10 cellular contexts compared by ENCODE assay signal in the genomic region with DNA sequence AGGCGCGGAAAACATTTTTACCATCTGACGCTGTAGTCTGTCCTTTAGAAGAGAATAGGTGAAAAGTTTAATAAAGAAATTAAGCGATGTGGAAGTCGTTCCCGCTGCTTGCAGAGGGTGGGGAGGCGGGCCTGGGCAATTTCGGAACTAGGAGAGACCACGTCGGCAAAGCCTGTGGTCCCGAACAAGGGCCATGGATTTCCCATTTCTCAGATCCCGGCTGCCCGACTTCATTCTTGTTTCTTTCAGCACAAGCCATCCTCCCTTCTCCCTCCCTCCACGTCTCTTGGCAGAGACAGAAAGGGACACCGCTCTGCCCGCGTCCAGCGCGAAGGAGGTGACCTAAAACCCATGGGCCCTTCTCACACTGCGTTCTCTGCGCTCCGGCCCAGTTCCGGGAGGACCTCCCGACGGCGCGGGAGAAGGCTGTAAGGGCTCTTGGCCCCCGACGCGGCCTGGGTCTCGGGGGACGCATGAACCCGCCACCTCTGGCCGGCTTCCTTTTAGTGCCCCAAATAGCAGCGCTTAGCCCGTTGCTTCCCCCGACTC. TPM values are rescaled to one million over a fixed set of nuclear protein-coding genes. Genes with fewer than 3 reads are reported as not detected.
DNase-seq lines count a peak whose midpoint lies in the region; ATAC-seq and TF ChIP-seq lines count a peak whose summit lies in the region.
"Had no signal": no experiment of that assay in that cellular context is flagged by ENCODE, and none has a peak within 500 bp of the region (broad histone marks: within the 10 kb centered on the region; RNA-seq: fewer than 3 reads in every experiment).

No MANE protein-coding gene starts in this region.

- no peak for ATAC-seq in HG03045 (IDR thresholded peaks at IDR 0.05; ENCODE audit: unreplicated experiment)
- ATAC-seq in GM21576 (IDR thresholded peaks at IDR 0.05; ENCODE audit: unreplicated experiment), result no peak

- TF ChIP-seq POLR2A in breast epithelium (IDR thresholded peaks at IDR 0.05) (no peak), testis (IDR thresholded peaks at IDR 0.05) (no peak)

- H3K27me3 Mint-ChIP-seq in activated CD4-positive, alpha-beta T cell treated with anti-CD3 and anti-CD28 coated beads, Interleukin-2, amount 10 ng/mL, durations not matched to agents 24 days and 14 days, result peaks cover 29% of the 10 kb centered on the region

- peak overlapping the region in 1 of 2 donors; percentile 50 for H3K27ac ChIP-seq in breast epithelium
- H3K27ac ChIP-seq in testis, result no peak overlapping the region
- H3K27ac ChIP-seq: parathyroid adenoma had no signal

- TF ChIP-seq CTCF in breast epithelium (IDR thresholded peaks at IDR 0.05) (no peak), testis (IDR thresholded peaks at IDR 0.05) (no peak)

- H3K9me3 ChIP-seq in breast epithelium (no peaks in the 10 kb centered on the region), testis (no peaks in the 10 kb centered on the region)

- intact Hi-C loops in activated CD4-positive, alpha-beta T cell treated with anti-CD3 and anti-CD28 coated beads, Interleukin-2, amount 10 ng/mL, durations not matched to agents 24 days and 14 days (cut with micrococcal nuclease), result loop anchor here (10.0 kb wide), 2 partner anchors 356 to 444 kb away; partner anchors contain the start of gene BUB1
- intact Hi-C loops in breast epithelium (cut with DNase I; ENCODE audit: low total_unique reads) (no loop called here), testis (cut with DNase I; ENCODE audit: low total_unique reads) (no loop called here)

- H3K4me3 Mint-ChIP-seq in activated CD4-positive, alpha-beta T cell treated with anti-CD3 and anti-CD28 coated beads, Interleukin-2, amount 10 ng/mL, durations not matched to agents 24 days and 14 days, result peak overlapping the region; percentile 96

- H3K4me3 ChIP-seq in breast epithelium (peak overlapping the region; percentile 20 to 90 (median 82)), testis (peak overlapping the region; percentile 25 to 77)

- 12 to 23% methylated on average over 28 to 37 of the region's 37 CpGs for WGBS in testis, 2 donors

- DNase-seq in activated CD4-positive, alpha-beta T cell treated with anti-CD3 and anti-CD28 coated beads, Interleukin-2, amount 10 ng/mL, durations not matched to agents 24 days and 14 days, result no peak
- no peak for DNase-seq in activated CD4-positive, alpha-beta T cell treated with anti-CD3 and anti-CD28 coated beads, Interleukin-2, amount 50 U/mL, for 4 hours
- DNase-seq in breast epithelium (ENCODE audit: low spot score in 2 of 2), result no peak
- DNase-seq in left kidney (ENCODE audit: low read depth, low spot score), result peak; percentile 61
- DNase-seq in testis, result no peak
- no peak for DNase-seq in activated CD4-positive, CD25-positive, alpha-beta regulatory T cell (lab: John Stamatoyannopoulos, UW)
- DNase-seq: NCI-H187 treated with DMSO at 0.1 percent for 48 hours had no signal

- H3K27me3 ChIP-seq in breast epithelium, result no peaks in the 10 kb centered on the region
- H3K27me3 ChIP-seq in testis, result no peaks in the 10 kb centered on the region

- peaks cover 24% of the 10 kb centered on the region for H3K36me3 Mint-ChIP-seq in activated CD4-positive, alpha-beta T cell treated with anti-CD3 and anti-CD28 coated beads, Interleukin-2, amount 10 ng/mL, durations not matched to agents 24 days and 14 days (ENCODE audit: low read depth)

- no peaks in the 10 kb centered on the region for H3K4me1 ChIP-seq in breast epithelium
- peaks cover 6% of the 10 kb centered on the region for H3K4me1 ChIP-seq in testis
- H3K4me1 ChIP-seq: parathyroid adenoma had no signal

- peak overlapping the region; percentile 93 for H3K27ac Mint-ChIP-seq in activated CD4-positive, alpha-beta T cell treated with anti-CD3 and anti-CD28 coated beads, Interleukin-2, amount 10 ng/mL, durations not matched to agents 24 days and 14 days

- H3K36me3 ChIP-seq in breast epithelium (no peaks in the 10 kb centered on the region), testis (ENCODE audit: low read depth, missing control alignments) (no peaks in the 10 kb centered on the region)

- H3K4me1 Mint-ChIP-seq in activated CD4-positive, alpha-beta T cell treated with anti-CD3 and anti-CD28 coated beads, Interleukin-2, amount 10 ng/mL, durations not matched to agents 24 days and 14 days, result peaks cover 34% of the 10 kb centered on the region

- H3K9me3 Mint-ChIP-seq in activated CD4-positive, alpha-beta T cell treated with anti-CD3 and anti-CD28 coated beads, Interleukin-2, amount 10 ng/mL, durations not matched to agents 24 days and 14 days, result no peaks in the 10 kb centered on the region

RNA-seq across cellular contexts. Expression of gene BCL2L11, which starts 2.2 kb away (rescaled TPM):
- total RNA-seq in activated CD4-positive, alpha-beta T cell treated with anti-CD3 and anti-CD28 coated beads, Interleukin-2, amount 10 ng/mL, durations not matched to agents 24 days and 14 days, result 193 and 219 TPM in 2 replicates
- total RNA-seq in breast epithelium (10 to 100 TPM; 42.6 to 67.3 (median 46.1) TPM), testis (10 to 100 TPM; 29.3 to 41.7 TPM)
- polyA plus RNA-seq in testis (ENCODE audit: insufficient read depth, low read depth, low replicate concordance), result 26.4 TPM
